In the genomic region with DNA sequence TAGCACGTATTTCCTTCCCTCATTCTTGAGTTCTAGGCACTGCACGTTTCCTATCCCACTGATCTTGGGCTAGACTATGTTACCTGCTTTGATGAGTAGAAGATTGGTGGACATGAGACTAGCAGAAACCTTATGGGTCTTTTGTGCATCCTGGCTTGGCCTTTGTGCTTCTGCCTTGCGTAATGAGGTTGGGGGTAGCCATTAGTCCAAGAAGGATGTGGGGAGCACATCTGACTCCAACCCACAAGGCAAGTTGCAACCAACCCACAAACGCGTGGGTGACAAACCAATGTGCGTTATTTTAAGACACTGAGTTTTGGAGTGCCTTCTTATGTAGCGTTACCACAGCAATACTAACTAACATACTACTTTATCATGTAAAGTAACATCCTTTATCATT, we compare ENCODE assay signal across 21 cellular contexts.
"Had no signal": no experiment of that assay in that cellular context is flagged by ENCODE, and none has a peak within 500 bp of the region (broad histone marks: within the 10 kb centered on the region; RNA-seq: fewer than 3 reads in every experiment).

No MANE protein-coding gene starts in this region.

- H3K9me3 Mint-ChIP-seq: activated naive CD8-positive, alpha-beta T cell treated with anti-CD3 and anti-CD28 coated beads, Interleukin-2, amount 10 ng/mL, durations not matched to agents 7 days and 5 days; neural progenitor cell had no signal

- H3K27ac ChIP-seq: body of pancreas, left ventricle myocardium inferior, neural progenitor cell, tibial nerve, WERI-Rb-1 had no signal

- H3K27ac Mint-ChIP-seq: activated naive CD8-positive, alpha-beta T cell treated with anti-CD3 and anti-CD28 coated beads, Interleukin-2, amount 10 ng/mL, durations not matched to agents 7 days and 5 days; activated T-helper 17 cell treated with anti-CD3 and anti-CD28 coated beads, Interleukin-2, amount 50 U/mL, for 72 hours; effector memory CD8-positive, alpha-beta T cell; immature natural killer cell; neural progenitor cell; progenitor cell of endocrine pancreas had no signal

- H3K4me1 Mint-ChIP-seq: activated naive CD8-positive, alpha-beta T cell treated with anti-CD3 and anti-CD28 coated beads, Interleukin-2, amount 10 ng/mL, durations not matched to agents 7 days and 5 days; activated T-helper 17 cell treated with anti-CD3 and anti-CD28 coated beads, Interleukin-2, amount 50 U/mL, for 72 hours; immature natural killer cell had no signal

- ATAC-seq: activated T-helper 17 cell treated with anti-CD3 and anti-CD28 coated beads, Interleukin-2, amount 50 U/mL, for 72 hours; body of pancreas; effector memory CD8-positive, alpha-beta T cell; stimulated activated naive CD8-positive, alpha-beta T cell treated with anti-CD3 and anti-CD28 coated beads, Interleukin-15, Interleukin-2, amounts not matched to agents 100 U/mL and 50 U/mL, for 24 hours had no signal

- H3K4me3 ChIP-seq: body of pancreas, left ventricle myocardium inferior, neural progenitor cell, tibial nerve had no signal

- H3K27me3 Mint-ChIP-seq: activated naive CD8-positive, alpha-beta T cell treated with anti-CD3 and anti-CD28 coated beads, Interleukin-2, amount 10 ng/mL, durations not matched to agents 7 days and 5 days had no signal

- H3K36me3 Mint-ChIP-seq: activated naive CD8-positive, alpha-beta T cell treated with anti-CD3 and anti-CD28 coated beads, Interleukin-2, amount 10 ng/mL, durations not matched to agents 7 days and 5 days; immature natural killer cell; neural progenitor cell had no signal

- H3K27me3 ChIP-seq: neural progenitor cell, tibial nerve had no signal

- H3K9me3 ChIP-seq: body of pancreas, left ventricle myocardium inferior, tibial nerve had no signal

- H3K4me3 Mint-ChIP-seq: activated naive CD8-positive, alpha-beta T cell treated with anti-CD3 and anti-CD28 coated beads, Interleukin-2, amount 10 ng/mL, durations not matched to agents 7 days and 5 days; activated T-helper 17 cell treated with anti-CD3 and anti-CD28 coated beads, Interleukin-2, amount 50 U/mL, for 72 hours; effector memory CD8-positive, alpha-beta T cell; immature natural killer cell; neural progenitor cell had no signal

- FAIRE-seq: urothelium cell line had no signal

- DNase-seq: activated CD4-positive, alpha-beta T cell treated with anti-CD3 and anti-CD28 coated beads for 1 hour; activated CD4-positive, alpha-beta T cell treated with anti-CD3 and anti-CD28 coated beads, Interleukin-2, amount 50 U/mL, for 4 hours; activated naive CD4-positive, alpha-beta T cell; activated naive CD8-positive, alpha-beta T cell treated with anti-CD3 and anti-CD28 coated beads, Interleukin-2, amount 10 ng/mL, durations not matched to agents 7 days and 5 days; amygdala; body of pancreas; caudate nucleus; effector memory CD8-positive, alpha-beta T cell; immature natural killer cell; kidney glomerular epithelial cell; left ventricle myocardium inferior; stimulated activated CD4-positive, alpha-beta T cell treated with anti-CD3 and anti-CD28 coated beads, Interleukin-12 subunit alpha, Interleukin-12 subunit beta, amount 100 ng/mL, for 4 hours; stimulated activated CD4-positive, alpha-beta T cell treated with anti-CD3 and anti-CD28 coated beads, Interleukin-1b, Interleukin-23, amount 100 ng/mL, for 48 hours; stimulated activated CD8-positive, alpha-beta memory T cell treated with anti-CD3 and anti-CD28 coated beads, Interleukin-4, amount 100 ng/mL, for 48 hours; stimulated activated naive CD8-positive, alpha-beta T cell treated with anti-CD3 and anti-CD28 coated beads, Interleukin-15, Interleukin-2, amounts not matched to agents 100 U/mL and 50 U/mL, for 24 hours; WERI-Rb-1 had no signal
